In the genomic region with DNA sequence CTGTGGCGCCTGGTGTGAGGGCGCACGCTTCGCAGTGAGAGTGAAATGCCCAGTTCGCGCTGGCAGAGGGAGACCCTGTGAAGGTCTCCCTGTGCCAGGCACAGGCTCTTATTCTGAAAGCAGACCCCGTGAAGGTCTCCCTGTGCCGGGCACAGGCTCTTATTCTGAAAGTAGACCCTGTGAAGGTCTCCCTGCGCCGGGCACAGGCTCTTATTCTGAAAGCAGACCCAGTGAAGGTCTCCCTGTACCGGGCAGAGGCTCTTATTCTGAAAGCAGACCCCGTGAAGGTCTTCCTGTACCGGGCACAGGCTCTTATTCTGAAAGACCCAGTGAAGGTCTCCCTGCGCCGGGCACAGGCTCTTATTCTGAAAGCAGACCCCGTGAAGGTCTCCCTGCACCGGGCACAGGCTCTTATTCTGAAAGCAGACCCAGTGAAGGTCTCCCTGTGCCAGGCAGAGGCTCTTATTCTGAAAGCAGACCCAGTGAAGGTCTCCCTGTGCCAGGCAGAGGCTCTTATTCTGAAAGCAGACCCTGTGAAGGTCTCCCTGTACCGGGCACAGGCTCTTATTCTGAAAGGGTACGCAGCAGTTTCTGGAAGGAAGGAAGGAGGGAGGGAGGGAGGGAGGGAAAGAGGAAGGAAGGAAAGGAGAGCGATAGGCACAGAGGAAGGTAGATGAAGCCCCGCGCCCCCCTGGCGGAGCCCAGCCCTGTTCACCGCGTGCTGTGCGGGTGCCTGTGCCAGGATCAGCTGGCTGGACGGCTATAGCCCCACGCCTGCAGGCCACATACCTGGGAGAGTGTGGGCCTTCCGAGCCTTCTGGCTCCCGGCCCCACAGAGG, we compare ENCODE assay signal across 8 cellular contexts.
DNase-seq lines count a peak whose midpoint lies in the region; ATAC-seq lines count a peak whose summit lies in the region.

No MANE protein-coding gene starts in this region.

- H3K36me3 ChIP-seq in ES-I3 (ENCODE audit: insufficient read depth, low read length), result peaks cover 28% of the 10 kb centered on the region

- DNase-seq in NCI-H2171 (lab: John Stamatoyannopoulos, UW) (peak; percentile 78), cerebellar nuclear complex (lab: John Stamatoyannopoulos, UW) (peak; percentile 62 to 78), kidney glomerular epithelial cell (lab: John Stamatoyannopoulos, UW) (peak; percentile 52)
- DNase-seq in activated CD4-positive, CD25-positive, alpha-beta regulatory T cell (lab: John Stamatoyannopoulos, UW), result peak in 3 of 4 experiments; percentile 39 to 53 (median 41)
- DNase-seq in stimulated activated CD4-positive, alpha-beta T cell treated with anti-CD3 and anti-CD28 coated beads, Interleukin-12 subunit alpha, Interleukin-12 subunit beta, amount 100 ng/mL, for 48 hours (ENCODE audit: low read depth in 2 of 3, low spot score in 1 of 3), result peak; percentile 24 to 51 (median 39)

- H3K9me3 ChIP-seq in ES-I3 (ENCODE audit: control insufficient read depth, insufficient read depth, low read length), result no peaks in the 10 kb centered on the region

- H3K4me1 ChIP-seq in ES-I3 (ENCODE audit: insufficient read depth, low read length), result no peaks in the 10 kb centered on the region; the same call in 1 of the 2 replicates

- peak overlapping the region; percentile 46; the same call in 1 of the 2 replicates for H3K9ac ChIP-seq in ES-I3 (ENCODE audit: low read depth, low read length)

- ATAC-seq in GM21367 (IDR thresholded peaks at IDR 0.05; ENCODE audit: unreplicated experiment), result no peak
- ATAC-seq in GM19351 (IDR thresholded peaks at IDR 0.05; ENCODE audit: unreplicated experiment), result no peak
